ENCODE assay signal across 4 cellular contexts in genomic region chr9:33439731-33440130, GRCh38.
TF ChIP-seq lines count a peak whose summit lies in the region.

No MANE protein-coding gene starts in this region.

TF ChIP-seq in A549, 52 proteins besides CTCF, POLR2A, EP300 and RAD21:
- no peak for TF ChIP-seq BHLHE40 (IDR thresholded peaks at IDR 0.05; ENCODE audit: low read depth, low read length)
- peak; percentile 14 for TF ChIP-seq ZFP36 (IDR thresholded peaks at IDR 0.05; ENCODE audit: borderline replicate concordance, partially characterized antibody)
- TF ChIP-seq ESRRA (IDR thresholded peaks at IDR 0.05; ENCODE audit: borderline replicate concordance, low read length) = no peak
- TF ChIP-seq CBX2 (IDR thresholded peaks at IDR 0.05; ENCODE audit: borderline replicate concordance, low read depth) = no peak

TF ChIP-seq in Ishikawa, 13 proteins besides CTCF, POLR2A, EP300 and RAD21:
- peak; percentile 75 for TF ChIP-seq NFIC (IDR thresholded peaks at IDR 0.05)
- TF ChIP-seq TCF12 (IDR thresholded peaks at IDR 0.05; ENCODE audit: low read depth) = peak; percentile 65; the same call in 1 of the 2 replicates
- no peak for TF ChIP-seq FOXM1 (IDR thresholded peaks at IDR 0.05; ENCODE audit: borderline replicate concordance, low read depth)
- peak; percentile 71 for TF ChIP-seq TEAD4 (IDR thresholded peaks at IDR 0.05)

TF ChIP-seq in K562, 482 proteins besides CTCF, POLR2A, EP300 and RAD21 (continues in another document):
- TF ChIP-seq CHD7 (IDR thresholded peaks at IDR 0.05; ENCODE audit: low read depth, low read length) = no peak
- TF ChIP-seq KDM5B (IDR thresholded peaks at IDR 0.05; ENCODE audit: insufficient replicate concordance, low read depth, low read length) = no peak
- TF ChIP-seq PHTF2 (CRISPR knock-in tag; IDR thresholded peaks at IDR 0.05) = no peak
- no peak for TF ChIP-seq C11orf30 (IDR thresholded peaks at IDR 0.05; ENCODE audit: low read depth)
- TF ChIP-seq BACH1 (tag; IDR thresholded peaks at IDR 0.05) = no peak
- no peak for TF ChIP-seq EZH2 (IDR thresholded peaks at IDR 0.05; ENCODE audit: borderline replicate concordance, low read depth, low read length)
- TF ChIP-seq ZBTB9 (CRISPR knock-in tag; IDR thresholded peaks at IDR 0.05) = no peak
- no peak for TF ChIP-seq TAF1 (IDR thresholded peaks at IDR 0.05; ENCODE audit: control insufficient read depth, extremely low read depth, insufficient read depth, low read length, severe bottlenecking)
- TF ChIP-seq ARNT (IDR thresholded peaks at IDR 0.05) = no peak

TF ChIP-seq in HepG2, 621 proteins besides CTCF, POLR2A, EP300 and RAD21:
- no peak for TF ChIP-seq ZNF839 (CRISPR knock-in tag; IDR thresholded peaks at IDR 0.05; ENCODE audit: borderline replicate concordance)
- no peak for TF ChIP-seq TAF15 (IDR thresholded peaks at IDR 0.05; ENCODE audit: low read depth, low read length, poor library complexity, severe bottlenecking)
- peak; percentile 94 for TF ChIP-seq ZNF768 (CRISPR knock-in tag; IDR thresholded peaks at IDR 0.05)
